Comparison of ENCODE assay signal across 22 cellular contexts in the genomic region with DNA sequence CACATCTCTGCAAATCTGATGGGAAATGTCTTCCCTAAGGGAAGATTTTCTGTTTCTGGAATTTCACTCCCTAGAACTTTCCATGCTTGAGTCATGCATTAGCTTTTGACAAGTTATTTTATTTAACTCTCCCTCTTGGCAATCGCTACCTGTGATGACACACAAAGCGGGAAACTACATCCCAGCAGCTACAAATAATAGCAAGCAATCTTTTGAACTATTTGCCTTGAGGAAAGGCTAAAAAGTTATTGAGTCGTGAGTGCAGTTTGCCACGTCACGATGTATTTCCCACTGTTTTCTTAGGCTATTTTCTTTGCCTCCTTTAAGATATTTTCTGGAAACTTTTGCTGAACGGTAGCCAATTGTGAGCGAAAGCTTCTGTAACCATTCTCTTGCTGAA.
DNase-seq lines count a peak whose midpoint lies in the region; ATAC-seq, FAIRE-seq and TF ChIP-seq lines count a peak whose summit lies in the region.
"Had no signal": no experiment of that assay in that cellular context is flagged by ENCODE, and none has a peak within 500 bp of the region (broad histone marks: within the 10 kb centered on the region; RNA-seq: fewer than 3 reads in every experiment).

No MANE protein-coding gene starts in this region.

- in situ Hi-C loops in HepG2 (cut with HindIII; ENCODE audit: extremely low pct_ligation_motif_present, low pct_unique_long_range_greater_than_20kb) = no loop called here

- 0% methylated on average over 7 of the region's 7 CpGs for WGBS in HepG2 (ENCODE audit: low lambda C conversion rate)
- WGBS in right lobe of liver (ENCODE audit: insufficient coverage, low coverage, low lambda C conversion rate, missing lambda C conversion rate) = 90% methylated on average over 7 of the region's 7 CpGs

- H3K27me3 ChIP-seq in HepG2 (ENCODE audit: control insufficient read depth in 1 of 2, insufficient read depth in 2 of 2, low read length in 2 of 2) (no peaks in the 10 kb centered on the region), right lobe of liver (no peaks in the 10 kb centered on the region), bronchial epithelial cell (ENCODE audit: control insufficient read depth, insufficient read depth, low read length) (no peaks in the 10 kb centered on the region)
- H3K27me3 ChIP-seq: right atrium auricular region had no signal

- H3K36me3 Mint-ChIP-seq in nephron (ENCODE audit: low read depth) = no peaks in the 10 kb centered on the region
- H3K36me3 Mint-ChIP-seq: activated naive CD4-positive, alpha-beta T cell treated with anti-CD3 and anti-CD28 coated beads, Interleukin-2, amount 50 U/mL, for 24 hours had no signal

- no peaks in the 10 kb centered on the region for H3K4me1 ChIP-seq in HepG2 (ENCODE audit: insufficient read depth, low read length)
- no peaks in the 10 kb centered on the region for H3K4me1 ChIP-seq in right lobe of liver
- H3K4me1 ChIP-seq: left ventricle myocardium inferior, right atrium auricular region had no signal

- FAIRE-seq in HepG2 (lab: Jason Lieb, UNC) (no peak), bronchial epithelial cell (lab: Jason Lieb, UNC) (no peak)
- FAIRE-seq: frontal cortex had no signal

- H2AFZ ChIP-seq in HepG2 (ENCODE audit: low read length) = no peak overlapping the region

- H3K36me3 ChIP-seq in HepG2 (replicated peaks in 1 of 2; ENCODE audit: control insufficient read depth in 1 of 2, insufficient read depth in 2 of 2, low read length in 2 of 2) (no peaks in the 10 kb centered on the region), right lobe of liver (no peaks in the 10 kb centered on the region), bronchial epithelial cell (ENCODE audit: control insufficient read depth, insufficient read depth, low read length) (no peaks in the 10 kb centered on the region)
- H3K36me3 ChIP-seq: left ventricle myocardium inferior, right atrium auricular region had no signal

- H3K9me3 Mint-ChIP-seq in nephron = peaks cover 4% of the 10 kb centered on the region
- H3K9me3 Mint-ChIP-seq: activated T-cell treated with anti-CD3 and anti-CD28 coated beads, Interleukin-2, amount 50 U/mL, for 4 hours had no signal

- POLR2A ChIA-PET in HepG2 (lab: Yijun Ruan, JAX) = no interaction called here

- no peaks in the 10 kb centered on the region for H3K79me2 ChIP-seq in HepG2 (ENCODE audit: insufficient read depth, low read length)

- no peak for TF ChIP-seq POLR2A in HepG2 (IDR thresholded peaks at IDR 0.05; ENCODE audit: insufficient read depth in 1 of 2, low read depth in 2 of 2, low read length in 2 of 2)
- no peak for TF ChIP-seq POLR2A in right lobe of liver (IDR thresholded peaks at IDR 0.05)

- BruUV-seq in HepG2 (replicated peaks; lab: Mats Ljungman, UMichigan) = no TSS peak

- ATAC-seq in HepG2 (no peak), right lobe of liver (no peak), HG03342 (IDR thresholded peaks at IDR 0.05; ENCODE audit: unreplicated experiment) (no peak)
- ATAC-seq: activated CD8-positive, alpha-beta T cell treated with anti-CD3 and anti-CD28 coated beads for 36 hours; activated T-cell treated with anti-CD3 and anti-CD28 coated beads, Interleukin-2, amount 50 U/mL, for 4 hours had no signal

- CTCF ChIA-PET in HepG2 (lab: Yijun Ruan, JAX; ENCODE audit: low intra/inter-chr PET ratio, low total read pairs) = no interaction called here

- TF ChIP-seq RAD21 in HepG2 (CRISPR knock-in tag; IDR thresholded peaks at IDR 0.05) = no peak

- H3K4me3 Mint-ChIP-seq in nephron = peak overlapping the region in 1 of 3 experiments; percentile 28
- H3K4me3 Mint-ChIP-seq: activated CD8-positive, alpha-beta T cell treated with anti-CD3 and anti-CD28 coated beads for 36 hours; activated naive CD4-positive, alpha-beta T cell treated with anti-CD3 and anti-CD28 coated beads, Interleukin-2, amount 50 U/mL, for 24 hours; activated T-cell treated with anti-CD3 and anti-CD28 coated beads, Interleukin-2, amount 50 U/mL, for 4 hours had no signal

- H3K27ac ChIP-seq in HepG2 (ENCODE audit: extremely low read length, insufficient read depth, low read length) = no peak overlapping the region
- H3K27ac ChIP-seq in right lobe of liver = no peak overlapping the region
- H3K27ac ChIP-seq: left ventricle myocardium inferior, right atrium auricular region, VCaP had no signal

- peak overlapping the region; percentile 6 to 93 (median 72) for H3K27ac Mint-ChIP-seq in nephron
- H3K27ac Mint-ChIP-seq: activated CD8-positive, alpha-beta T cell treated with anti-CD3 and anti-CD28 coated beads for 36 hours; activated naive CD4-positive, alpha-beta T cell treated with anti-CD3 and anti-CD28 coated beads, Interleukin-2, amount 50 U/mL, for 24 hours had no signal

- no peaks in the 10 kb centered on the region for H4K20me1 ChIP-seq in HepG2 (ENCODE audit: insufficient read depth, low read length)

- no peak for DNase-seq in HepG2 (ENCODE audit: low spot score)
- no peak for DNase-seq in right lobe of liver
- DNase-seq in bronchial epithelial cell (ENCODE audit: low read depth) = peak; percentile 9
- DNase-seq in GF-D8 (lab: John Stamatoyannopoulos, UW) = no peak
- no peak for DNase-seq in NCI-H524 (lab: John Stamatoyannopoulos, UW)
- DNase-seq in NCI-H524 treated with DMSO at 0.1 percent for 48 hours (lab: John Stamatoyannopoulos, UW) = no peak
- DNase-seq: 8988T; activated CD8-positive, alpha-beta T cell treated with anti-CD3 and anti-CD28 coated beads for 36 hours; activated T-cell treated with anti-CD3 and anti-CD28 coated beads, Interleukin-2, amount 50 U/mL, for 4 hours; caudate nucleus; effector memory CD4-positive, alpha-beta T cell; KBM-7; left ventricle myocardium inferior; NCI-H1105 treated with DMSO at 0.1 percent for 48 hours; NCI-H2171; RPMI8226 had no signal

- peaks cover 13% of the 10 kb centered on the region for H3K4me1 Mint-ChIP-seq in nephron
- H3K4me1 Mint-ChIP-seq: activated naive CD4-positive, alpha-beta T cell treated with anti-CD3 and anti-CD28 coated beads, Interleukin-2, amount 50 U/mL, for 24 hours had no signal

- TF ChIP-seq CTCF in HepG2 (CRISPR knock-in tag; IDR thresholded peaks at IDR 0.05) (no peak), right lobe of liver (IDR thresholded peaks at IDR 0.05) (no peak), bronchial epithelial cell (IDR thresholded peaks at IDR 0.05; ENCODE audit: insufficient read depth, low read length, severe bottlenecking) (no peak), nephron (IDR thresholded peaks at IDR 0.05; ENCODE audit: unreplicated experiment in 3 of 3) (no peak)

- TF ChIP-seq EP300 in HepG2 (IDR thresholded peaks at IDR 0.05; ENCODE audit: low read depth in 2 of 2, low read length in 2 of 2) (no peak), HepG2 (CRISPR knock-in tag; IDR thresholded peaks at IDR 0.05; ENCODE audit: borderline replicate concordance) (no peak)

- intact Hi-C loops in HepG2 (cut with micrococcal nuclease; ENCODE audit: unreplicated experiment) (no loop called here), right lobe of liver (cut with DNase I) (no loop called here)

- H3K4me3 ChIP-seq in HepG2 (replicated peaks in 1 of 3; ENCODE audit: insufficient read depth in 1 of 3, low read depth in 2 of 3, low read length in 3 of 3) (no peak overlapping the region), right lobe of liver (no peak overlapping the region), bronchial epithelial cell (ENCODE audit: low read depth, low read length) (no peak overlapping the region)
- H3K4me3 ChIP-seq: left ventricle myocardium inferior, right atrium auricular region had no signal

- H3K9ac ChIP-seq in HepG2 (ENCODE audit: insufficient read depth, low read depth, low read length) = no peak overlapping the region

- H3K27me3 Mint-ChIP-seq in nephron (ENCODE audit: low read depth) = no peaks in the 10 kb centered on the region
- H3K27me3 Mint-ChIP-seq: activated CD8-positive, alpha-beta T cell treated with anti-CD3 and anti-CD28 coated beads for 36 hours; activated naive CD4-positive, alpha-beta T cell treated with anti-CD3 and anti-CD28 coated beads, Interleukin-2, amount 50 U/mL, for 24 hours had no signal

- no peaks in the 10 kb centered on the region for H3K9me3 ChIP-seq in HepG2 (ENCODE audit: low read length)
- no peaks in the 10 kb centered on the region for H3K9me3 ChIP-seq in right lobe of liver
- H3K9me3 ChIP-seq: left ventricle myocardium inferior had no signal

- H3K4me2 ChIP-seq in HepG2 (ENCODE audit: low read depth, low read length) = no peak overlapping the region

TF ChIP-seq in HepG2, 621 proteins besides CTCF, POLR2A, EP300 and RAD21:
- peak; percentile 66 for TF ChIP-seq CREB1 (IDR thresholded peaks at IDR 0.05)
- TF ChIP-seq CREB1 (CRISPR knock-in tag; IDR thresholded peaks at IDR 0.05) = no peak
- TF ChIP-seq RFXAP (CRISPR knock-in tag; IDR thresholded peaks at IDR 0.05; ENCODE audit: borderline replicate concordance) = no peak
- no peak for TF ChIP-seq SAP130 (CRISPR knock-in tag; IDR thresholded peaks at IDR 0.05; ENCODE audit: low read depth)
- no peak for TF ChIP-seq ZNF773 (CRISPR knock-in tag; IDR thresholded peaks at IDR 0.05; ENCODE audit: borderline replicate concordance)
TF ChIP-seq in HepG2: peak in this region for 1.
